Comparison of ENCODE assay signal across 15 cellular contexts in the genomic region with DNA sequence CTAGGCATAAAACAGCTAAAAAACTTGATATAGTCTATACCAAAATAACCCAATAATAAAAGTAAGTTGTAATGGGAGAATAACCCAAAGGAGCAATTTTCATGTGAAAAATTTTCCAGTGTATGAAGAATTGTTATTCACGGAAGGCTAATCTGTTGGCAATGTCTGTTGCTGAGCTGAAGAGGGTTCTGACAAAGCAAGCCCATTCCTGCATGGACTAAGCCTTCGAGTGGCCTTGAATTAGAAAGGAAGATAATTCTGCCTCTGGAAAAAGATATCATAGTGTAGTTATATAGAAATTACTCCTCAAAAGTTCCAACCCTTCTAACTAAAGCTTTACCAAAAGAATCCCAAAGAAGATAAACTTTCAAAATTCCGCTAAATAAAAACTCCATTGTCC.
A peak's percentile ranks its signal among the peaks of the same experiment; 100 is the strongest.
DNase-seq lines count a peak whose midpoint lies in the region; ATAC-seq and TF ChIP-seq lines count a peak whose summit lies in the region.
"Had no signal": no experiment of that assay in that cellular context is flagged by ENCODE, and none has a peak within 500 bp of the region (broad histone marks: within the 10 kb centered on the region; RNA-seq: fewer than 3 reads in every experiment).

No MANE protein-coding gene starts in this region.

- ATAC-seq in left colon = no peak
- ATAC-seq in GM21717 (IDR thresholded peaks at IDR 0.05; ENCODE audit: unreplicated experiment) = no peak
- no peak for ATAC-seq in GM18511 (IDR thresholded peaks at IDR 0.05; ENCODE audit: unreplicated experiment)
- ATAC-seq: K562, natural killer cell had no signal

- no peak overlapping the region for H3K9ac ChIP-seq in KMS-11
- H3K9ac ChIP-seq in skeletal muscle tissue (ENCODE audit: low read depth in 1 of 3, low read length in 3 of 3) = no peak overlapping the region

- H3K36me3 ChIP-seq in KMS-11 (ENCODE audit: insufficient read depth) (no peaks in the 10 kb centered on the region), SJCRH30 (no peaks in the 10 kb centered on the region), hepatocyte (replicated peaks; ENCODE audit: insufficient read depth, low read depth) (no peaks in the 10 kb centered on the region), skeletal muscle tissue (ENCODE audit: control insufficient read depth in 3 of 3, insufficient read depth in 3 of 3, low read length in 3 of 3) (no peaks in the 10 kb centered on the region)
- H3K36me3 ChIP-seq: breast epithelium, transverse colon had no signal

- no peak for TF ChIP-seq CTCF in KMS-11 (conservative IDR thresholded peaks at IDR 0.05; ENCODE audit: low read depth, low read length)
- no peak for TF ChIP-seq CTCF in hepatocyte (IDR thresholded peaks at IDR 0.05; ENCODE audit: poor library complexity)

- H3K27ac ChIP-seq in KMS-11 (peak overlapping the region; percentile 53), SJCRH30 (peak overlapping the region; percentile 90), hepatocyte (peak overlapping the region; percentile 3), skeletal muscle tissue (ENCODE audit: low read depth, low read length) (peak overlapping the region; percentile 17)
- H3K27ac ChIP-seq: breast epithelium had no signal

- H3K27me3 ChIP-seq in KMS-11 (ENCODE audit: insufficient read depth, low read depth) (no peaks in the 10 kb centered on the region), SJCRH30 (no peaks in the 10 kb centered on the region), hepatocyte (no peaks in the 10 kb centered on the region), skeletal muscle tissue (ENCODE audit: control insufficient read depth in 3 of 3, insufficient read depth in 3 of 3, low read length in 3 of 3) (no peaks in the 10 kb centered on the region)
- H3K27me3 ChIP-seq: breast epithelium, transverse colon had no signal

- intact Hi-C loops in left colon (cut with DNase I, micrococcal nuclease) = no loop called here

- H4K20me1 ChIP-seq in KMS-11 (ENCODE audit: insufficient read depth) (no peaks in the 10 kb centered on the region), hepatocyte (ENCODE audit: insufficient read depth, poor library complexity, severe bottlenecking) (no peaks in the 10 kb centered on the region)

- H3K79me2 ChIP-seq in KMS-11 (ENCODE audit: insufficient read depth, low read depth) = no peaks in the 10 kb centered on the region
- no peaks in the 10 kb centered on the region for H3K79me2 ChIP-seq in hepatocyte

- H3K4me3 ChIP-seq in KMS-11 (IDR thresholded peaks at IDR 0.05; ENCODE audit: insufficient read depth, low read depth, low read length) (no peak overlapping the region), SJCRH30 (peak overlapping the region; percentile 0; the same call in 1 of the 2 replicates), hepatocyte (no peak overlapping the region), skeletal muscle tissue (ENCODE audit: low read length in 3 of 3) (peak overlapping the region in 1 of 3 donors; percentile 4)
- H3K4me3 ChIP-seq: K562, transverse colon had no signal

- WGBS in hepatocyte (ENCODE audit: low lambda C conversion rate, missing lambda C conversion rate) = 78% methylated on average over 3 of the region's 3 CpGs

- no peaks in the 10 kb centered on the region for H3K9me3 ChIP-seq in SJCRH30 (replicated peaks)
- H3K9me3 ChIP-seq in hepatocyte (ENCODE audit: low read depth) = no peaks in the 10 kb centered on the region
- H3K9me3 ChIP-seq in skeletal muscle tissue (ENCODE audit: control insufficient read depth in 3 of 3, low read length in 3 of 3) = no peaks in the 10 kb centered on the region
- H3K9me3 ChIP-seq: breast epithelium, transverse colon had no signal

- H3K4me1 ChIP-seq in KMS-11 (ENCODE audit: low read depth, poor library complexity, severe bottlenecking) (peaks cover 43% of the 10 kb centered on the region), SJCRH30 (peaks cover 24% of the 10 kb centered on the region), hepatocyte (ENCODE audit: insufficient read depth) (peaks cover 4% of the 10 kb centered on the region), skeletal muscle tissue (ENCODE audit: control insufficient read depth in 3 of 3, insufficient read depth in 3 of 3, low read length in 3 of 3) (peaks cover 0 to 3% (median 0%) of the 10 kb centered on the region in 3 donors)
- H3K4me1 ChIP-seq: breast epithelium had no signal

- H3K9me2 ChIP-seq in hepatocyte (replicated peaks; ENCODE audit: insufficient read depth) = no peaks in the 10 kb centered on the region

- DNase-seq in SJCRH30 (peak in 1 of 2 experiments; percentile 35), hepatocyte (ENCODE audit: low spot score) (no peak), left colon (no peak), NCI-H1092 treated with DMSO at 0.1 percent for 48 hours (lab: John Stamatoyannopoulos, UW) (no peak)
- DNase-seq: activated CD4-positive, alpha-beta T cell treated with anti-CD3 and anti-CD28 coated beads, Interleukin-2, amount 50 U/mL, for 1 hour; erythroblast; natural killer cell; NCI-H1930; transverse colon had no signal

- H2AFZ ChIP-seq in KMS-11 (ENCODE audit: low read depth) = no peak overlapping the region
- no peak overlapping the region for H2AFZ ChIP-seq in hepatocyte

- H3K4me2 ChIP-seq in KMS-11 (peak overlapping the region; percentile 82), hepatocyte (no peak overlapping the region)

Comparison
In these comparisons a context has a peak if more than half of its experiments do, and no peak if none do; other contexts are left out.
1. H3K27ac ChIP-seq: peak in every context shown above with its lines; median percentile 90 in SJCRH30; 53 in KMS-11; 17 in skeletal muscle tissue; 3 in hepatocyte.